11 cellular contexts compared by ENCODE assay signal in the genomic region with DNA sequence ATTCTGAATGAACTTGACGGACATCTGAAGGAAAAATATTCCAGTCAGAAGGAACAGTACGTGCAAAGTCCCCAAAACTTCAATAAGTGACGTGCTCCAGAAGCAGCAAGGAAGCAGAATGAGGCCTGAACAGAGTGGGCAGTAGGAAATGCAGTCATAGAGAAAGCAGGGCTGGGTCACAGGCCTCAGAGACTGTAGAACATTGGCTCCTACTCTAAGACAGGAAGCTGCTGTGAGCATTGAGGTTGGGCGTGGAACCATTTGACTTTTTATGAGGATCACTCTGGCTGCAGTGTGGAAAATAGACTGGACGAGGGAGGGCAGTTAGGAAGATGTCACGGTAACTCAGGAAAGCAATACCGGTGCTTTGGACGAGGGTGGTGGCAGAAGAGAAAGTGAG.
A peak's percentile ranks its signal among the peaks of the same experiment; 100 is the strongest.
DNase-seq lines count a peak whose midpoint lies in the region; ATAC-seq lines count a peak whose summit lies in the region.
"Had no signal": no experiment of that assay in that cellular context is flagged by ENCODE, and none has a peak within 500 bp of the region (broad histone marks: within the 10 kb centered on the region; RNA-seq: fewer than 3 reads in every experiment).

No MANE protein-coding gene starts in this region.

- CTCF ChIA-PET in naive thymus-derived CD4-positive, alpha-beta T cell (lab: Charles Lee): no interaction called here

- H3K4me3 Mint-ChIP-seq in naive thymus-derived CD4-positive, alpha-beta T cell: no peak overlapping the region

- H3K4me1 ChIP-seq in naive thymus-derived CD4-positive, alpha-beta T cell (ENCODE audit: control insufficient read depth in 2 of 2, insufficient read depth in 2 of 2, low read length in 2 of 2): peaks cover 75 to 78% of the 10 kb centered on the region in 2 donors
- H3K4me1 ChIP-seq: parathyroid adenoma had no signal

- H3K36me3 ChIP-seq in naive thymus-derived CD4-positive, alpha-beta T cell (ENCODE audit: control insufficient read depth in 2 of 3, insufficient read depth in 3 of 3, low read length in 3 of 3): peaks cover 8 to 26% (median 8%) of the 10 kb centered on the region in 3 experiments

- H3K27ac ChIP-seq in naive thymus-derived CD4-positive, alpha-beta T cell (ENCODE audit: low read depth, low read length): peak overlapping the region; percentile 83
- H3K27ac ChIP-seq: parathyroid adenoma had no signal

- H3K9me3 Mint-ChIP-seq in naive thymus-derived CD4-positive, alpha-beta T cell: no peaks in the 10 kb centered on the region

- no peaks in the 10 kb centered on the region for H3K27me3 Mint-ChIP-seq in naive thymus-derived CD4-positive, alpha-beta T cell

- H3K27me3 ChIP-seq in naive thymus-derived CD4-positive, alpha-beta T cell (ENCODE audit: control insufficient read depth in 2 of 2, insufficient read depth in 2 of 2, low read length in 2 of 2): no peaks in the 10 kb centered on the region

- H3K4me3 ChIP-seq in naive thymus-derived CD4-positive, alpha-beta T cell (ENCODE audit: low read length): peak overlapping the region; percentile 11

- H3K9me3 ChIP-seq in naive thymus-derived CD4-positive, alpha-beta T cell (ENCODE audit: control insufficient read depth in 2 of 3, low read length in 3 of 3): no peaks in the 10 kb centered on the region

- DNase-seq in EH (ENCODE audit: low read depth): peak; percentile 1
- DNase-seq in activated T-cell treated with anti-CD3 and anti-CD28 coated beads for 4 hours: peak; percentile 27
- DNase-seq in naive thymus-derived CD4-positive, alpha-beta T cell: peak in 8 of 9 donors; percentile 20 to 47 (median 29)
- DNase-seq in islet precursor cell: no peak
- DNase-seq: NCI-H1930 had no signal

- H3K36me3 Mint-ChIP-seq in naive thymus-derived CD4-positive, alpha-beta T cell: peaks cover 5 to 39% (median 18%) of the 10 kb centered on the region in 5 donors

- POLR2A ChIA-PET in naive thymus-derived CD4-positive, alpha-beta T cell (lab: Charles Lee): interaction anchor here (0.5 to 0.6 kb wide), 2 partner anchors 24 to 32 kb away, joined by 3 read pairs; no protein-coding TSS in a partner anchor

- intact Hi-C loops in naive thymus-derived CD4-positive, alpha-beta T cell (cut with micrococcal nuclease): loop anchor here in 1 of 2 donors (10.0 kb wide), 1 partner anchor 226 kb away; the partner anchor contains the start of gene KANK1

- H3K4me1 Mint-ChIP-seq in naive thymus-derived CD4-positive, alpha-beta T cell: peaks cover 36 to 52% (median 46%) of the 10 kb centered on the region in 7 donors

- ATAC-seq in HG02870 (IDR thresholded peaks at IDR 0.05; ENCODE audit: unreplicated experiment) (peak; percentile 59), GM19324 (IDR thresholded peaks at IDR 0.05; ENCODE audit: low FRiP score, unreplicated experiment) (no peak), GM19467 (IDR thresholded peaks at IDR 0.05; ENCODE audit: unreplicated experiment) (no peak), HG02678 (IDR thresholded peaks at IDR 0.05; ENCODE audit: unreplicated experiment) (no peak)
- peak; percentile 47 for ATAC-seq in naive thymus-derived CD4-positive, alpha-beta T cell
- ATAC-seq: SK-N-SH treated with all-trans-retinoic acid at 6 μM for 48 hours had no signal

- no peak overlapping the region for H3K27ac Mint-ChIP-seq in naive thymus-derived CD4-positive, alpha-beta T cell

Comparison
In these comparisons a context has a peak if more than half of its experiments do, and no peak if none do; other contexts are left out.
1. ATAC-seq: peak in HG02870 (single experiment) and naive thymus-derived CD4-positive, alpha-beta T cell (single experiment); none in GM19324 (single experiment), GM19467 (single experiment) and HG02678 (single experiment).